ENCODE assay signal across 10 cellular contexts in the genomic region with DNA sequence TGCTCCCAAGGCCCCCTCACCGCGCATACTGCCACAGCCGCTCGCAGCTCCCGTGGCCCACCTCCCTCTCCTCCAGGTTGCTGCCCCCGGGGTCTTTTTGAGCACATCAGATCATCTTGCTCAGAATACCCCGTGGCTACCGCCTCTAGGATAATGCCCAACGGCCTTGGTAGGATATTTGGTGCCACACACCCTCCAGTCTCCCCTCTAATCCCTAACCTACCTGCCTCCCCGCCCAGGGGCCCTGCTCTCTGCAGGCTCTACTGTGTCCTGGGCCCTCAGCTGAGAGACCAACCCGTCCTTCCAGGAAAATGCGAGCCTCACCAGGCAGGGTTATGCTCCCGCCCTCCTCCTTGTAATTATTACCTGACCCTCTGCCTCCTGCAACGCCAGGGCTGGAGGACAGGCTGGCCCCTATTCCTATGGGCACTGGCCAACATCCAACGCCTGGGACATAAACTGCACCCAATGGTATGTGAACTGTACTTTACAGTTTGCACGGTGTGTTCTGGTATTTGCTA. TPM values are rescaled to one million over a fixed set of nuclear protein-coding genes. Genes with fewer than 3 reads are reported as not detected.
DNase-seq lines count a peak whose midpoint lies in the region; ATAC-seq and TF ChIP-seq lines count a peak whose summit lies in the region.
"Had no signal": no experiment of that assay in that cellular context is flagged by ENCODE, and none has a peak within 500 bp of the region (broad histone marks: within the 10 kb centered on the region; RNA-seq: fewer than 3 reads in every experiment).

No MANE protein-coding gene starts in this region.

- H3K4me3 Mint-ChIP-seq in activated naive CD4-positive, alpha-beta T cell treated with anti-CD3 and anti-CD28 coated beads, Interleukin-2, amount 10 ng/mL, durations not matched to agents 7 days and 5 days, result peak overlapping the region; percentile 81

- peaks cover 87% of the 10 kb centered on the region for H3K27me3 Mint-ChIP-seq in activated naive CD4-positive, alpha-beta T cell treated with anti-CD3 and anti-CD28 coated beads, Interleukin-2, amount 10 ng/mL, durations not matched to agents 7 days and 5 days

- DNase-seq in activated naive CD4-positive, alpha-beta T cell treated with anti-CD3 and anti-CD28 coated beads, Interleukin-2, amount 10 ng/mL, durations not matched to agents 7 days and 5 days, result no peak
- no peak for DNase-seq in activated naive CD4-positive, alpha-beta T cell treated with Interleukin-2 at 50 U/mL for 16 hours
- DNase-seq in adipocyte (ENCODE audit: low read depth) (no peak), lower lobe of right lung (no peak), transverse colon (no peak), cortex of kidney (lab: John Stamatoyannopoulos, UW) (no peak), 8988T (no peak), SKM-1 treated with dmso at 0.1 percent for 144 hours (lab: John Stamatoyannopoulos, UW; ENCODE audit: unreplicated experiment) (no peak)
- DNase-seq: NCI-H1930 had no signal

- TF ChIP-seq EP300 in transverse colon (IDR thresholded peaks at IDR 0.05; ENCODE audit: low read depth), result no peak

- peak overlapping the region; percentile 79 for H3K27ac ChIP-seq in lower lobe of right lung
- H3K27ac ChIP-seq in transverse colon, result peak overlapping the region; percentile 75 to 89 (median 88)
- H3K27ac ChIP-seq: neutrophil had no signal

- TF ChIP-seq CTCF in lower lobe of right lung (IDR thresholded peaks at IDR 0.05) (no peak), transverse colon (IDR thresholded peaks at IDR 0.05) (no peak)

- H3K36me3 Mint-ChIP-seq in activated naive CD4-positive, alpha-beta T cell treated with anti-CD3 and anti-CD28 coated beads, Interleukin-2, amount 10 ng/mL, durations not matched to agents 7 days and 5 days, result no peaks in the 10 kb centered on the region

- CTCF ChIA-PET in activated naive CD4-positive, alpha-beta T cell treated with anti-CD3 and anti-CD28 coated beads, Interleukin-2, amount 10 ng/mL, durations not matched to agents 7 days and 5 days (lab: Charles Lee), result interaction anchor here (1.5 to 1.9 kb wide), 2 partner anchors 8 to 284 kb away, joined by 3 to 6 read pairs; no protein-coding TSS in a partner anchor

- ATAC-seq in lower lobe of right lung, result peak; percentile 3 to 4

- H3K27ac Mint-ChIP-seq in activated naive CD4-positive, alpha-beta T cell treated with anti-CD3 and anti-CD28 coated beads, Interleukin-2, amount 10 ng/mL, durations not matched to agents 7 days and 5 days, result no peak overlapping the region

- H3K9ac ChIP-seq in adipocyte (ENCODE audit: low read length), result peak overlapping the region; percentile 82

- no peak for TF ChIP-seq POLR2A in transverse colon (IDR thresholded peaks at IDR 0.05)

- H3K9me3 ChIP-seq in adipocyte (ENCODE audit: control insufficient read depth, low read length) (no peaks in the 10 kb centered on the region), lower lobe of right lung (no peaks in the 10 kb centered on the region), transverse colon (no peaks in the 10 kb centered on the region)
- H3K9me3 ChIP-seq: neutrophil had no signal

- peaks cover 20% of the 10 kb centered on the region for H3K4me1 Mint-ChIP-seq in activated naive CD4-positive, alpha-beta T cell treated with anti-CD3 and anti-CD28 coated beads, Interleukin-2, amount 10 ng/mL, durations not matched to agents 7 days and 5 days

- in situ Hi-C loops in transverse colon (cut with MboI; ENCODE audit: low pct_ligation_motif_present in 1 of 4, low pct_unique_long_range_greater_than_20kb in 1 of 4, low sequenced_read_pairs in 3 of 4), result loop anchor here in 1 of 4 donors (10.0 kb wide), 1 partner anchor 281 kb away; no protein-coding TSS in a partner anchor

- no peaks in the 10 kb centered on the region for H3K9me3 Mint-ChIP-seq in activated naive CD4-positive, alpha-beta T cell treated with anti-CD3 and anti-CD28 coated beads, Interleukin-2, amount 10 ng/mL, durations not matched to agents 7 days and 5 days

- H3K4me1 ChIP-seq in adipocyte (ENCODE audit: control insufficient read depth, insufficient read depth, low read length), result peaks cover 41% of the 10 kb centered on the region
- peaks cover 14% of the 10 kb centered on the region for H3K4me1 ChIP-seq in lower lobe of right lung
- H3K4me1 ChIP-seq in transverse colon, result peaks cover 0 to 26% (median 8%) of the 10 kb centered on the region in 4 donors

- WGBS in transverse colon (ENCODE audit: low coverage in 1 of 2), 2 donors, result 55 to 80% methylated on average over 1 to 16 of the region's 16 CpGs

- H3K4me3 ChIP-seq in adipocyte (ENCODE audit: low read length) (peak overlapping the region; percentile 87), lower lobe of right lung (peak overlapping the region; percentile 68), transverse colon (peak overlapping the region in 1 of 4 donors; percentile 55)

- intact Hi-C loops in lower lobe of right lung (cut with DNase I), result no loop called here
- intact Hi-C loops in transverse colon (cut with DNase I; ENCODE audit: low total_unique reads), result loop anchor here (10.0 kb wide), 1 partner anchor 71 kb away; no protein-coding TSS in a partner anchor

- no peaks in the 10 kb centered on the region for H3K36me3 ChIP-seq in adipocyte (ENCODE audit: control insufficient read depth, insufficient read depth, low read length, severe bottlenecking)
- H3K36me3 ChIP-seq in lower lobe of right lung, result no peaks in the 10 kb centered on the region
- H3K36me3 ChIP-seq in transverse colon, result no peaks in the 10 kb centered on the region
- H3K36me3 ChIP-seq: neutrophil had no signal

- H3K27me3 ChIP-seq in adipocyte (replicated peaks; ENCODE audit: control insufficient read depth, insufficient read depth, low read length) (no peaks in the 10 kb centered on the region), lower lobe of right lung (ENCODE audit: low read depth) (peaks cover 16% of the 10 kb centered on the region), transverse colon (peaks cover 86% of the 10 kb centered on the region)

RNA-seq across cellular contexts. Expression of gene MTCL1, which starts 1.5 kb away (rescaled TPM):
- total RNA-seq in lower lobe of right lung, result 7.9 TPM
- total RNA-seq in transverse colon, result 10 to 100 TPM; 12.3 to 35.9 (median 26.1) TPM
